Comparison of ENCODE assay signal across 12 cellular contexts in genomic region chr10:114121031-114121430, GRCh38. TPM values are rescaled to one million over a fixed set of nuclear protein-coding genes. Genes with fewer than 3 reads are reported as not detected.
"Had no signal": no experiment of that assay in that cellular context is flagged by ENCODE, and none has a peak within 500 bp of the region (broad histone marks: within the 10 kb centered on the region; RNA-seq: fewer than 3 reads in every experiment).

No MANE protein-coding gene starts in this region.

- ATAC-seq: SK-N-SH treated with all-trans-retinoic acid at 6 μM for 48 hours; stimulated activated effector memory CD8-positive, alpha-beta T cell treated with anti-CD3 and anti-CD28 coated beads, Interleukin-12 subunit alpha, Interleukin-12 subunit beta, amount 100 ng/mL, for 72 hours; T-helper 17 cell had no signal

- H3K27ac ChIP-seq: breast epithelium, skin epidermis, tibial nerve had no signal

- H3K27me3 ChIP-seq: breast epithelium, tibial nerve had no signal

- H3K4me1 ChIP-seq: breast epithelium, tibial nerve had no signal

- H3K4me3 Mint-ChIP-seq: activated CD4-positive, alpha-beta memory T cell treated with anti-CD3 and anti-CD28 coated beads for 36 hours; stimulated activated effector memory CD8-positive, alpha-beta T cell treated with anti-CD3 and anti-CD28 coated beads, Interleukin-12 subunit alpha, Interleukin-12 subunit beta, amount 100 ng/mL, for 72 hours; T-helper 17 cell had no signal

- H3K27ac Mint-ChIP-seq: activated CD4-positive, alpha-beta memory T cell treated with anti-CD3 and anti-CD28 coated beads for 36 hours; stimulated activated effector memory CD8-positive, alpha-beta T cell treated with anti-CD3 and anti-CD28 coated beads, Interleukin-12 subunit alpha, Interleukin-12 subunit beta, amount 100 ng/mL, for 72 hours; T-helper 17 cell had no signal

- H3K9me3 Mint-ChIP-seq: activated CD4-positive, alpha-beta memory T cell treated with anti-CD3 and anti-CD28 coated beads for 36 hours; stimulated activated effector memory CD8-positive, alpha-beta T cell treated with anti-CD3 and anti-CD28 coated beads, Interleukin-12 subunit alpha, Interleukin-12 subunit beta, amount 100 ng/mL, for 72 hours had no signal

- DNase-seq: activated CD4-positive, alpha-beta memory T cell treated with anti-CD3 and anti-CD28 coated beads for 36 hours; activated CD4-positive, CD25-positive, alpha-beta regulatory T cell treated with anti-CD3 and anti-CD28 coated beads, Interleukin-2, amount 50 U/mL, for 72 hours; activated naive CD4-positive, alpha-beta T cell; aorta; retina; T-helper 17 cell had no signal

- H3K4me3 ChIP-seq: breast epithelium, skin epidermis, tibial nerve had no signal

- H3K4me1 Mint-ChIP-seq: stimulated activated effector memory CD8-positive, alpha-beta T cell treated with anti-CD3 and anti-CD28 coated beads, Interleukin-12 subunit alpha, Interleukin-12 subunit beta, amount 100 ng/mL, for 72 hours; T-helper 17 cell had no signal

- H3K9me3 ChIP-seq: breast epithelium, tibial nerve had no signal

- H3K27me3 Mint-ChIP-seq: activated CD4-positive, alpha-beta memory T cell treated with anti-CD3 and anti-CD28 coated beads for 36 hours had no signal

RNA-seq across cellular contexts. Expression of gene TDRD1, which starts 58.1 kb away (rescaled TPM):
- total RNA-seq: fibroblast of lung had no signal
